Comparison of ENCODE assay signal across 24 cellular contexts in genomic region chr20:1317545-1318255, GRCh38. TPM values are rescaled to one million over a fixed set of nuclear protein-coding genes. Genes with fewer than 3 reads are reported as not detected.
DNase-seq lines count a peak whose midpoint lies in the region; ATAC-seq and TF ChIP-seq lines count a peak whose summit lies in the region.
"Had no signal": no experiment of that assay in that cellular context is flagged by ENCODE, and none has a peak within 500 bp of the region (broad histone marks: within the 10 kb centered on the region; RNA-seq: fewer than 3 reads in every experiment).

No MANE protein-coding gene starts in this region.

- no peaks in the 10 kb centered on the region for H3K27me3 ChIP-seq in right lobe of liver
- H3K27me3 ChIP-seq: upper lobe of right lung had no signal

- ATAC-seq in left ventricle myocardium superior = no peak
- ATAC-seq in right lobe of liver = peak; percentile 37 to 56 (median 42)
- ATAC-seq in effector memory CD8-positive, alpha-beta T cell (replicated peaks) = no peak
- ATAC-seq: activated CD4-positive, alpha-beta T cell treated with anti-CD3 and anti-CD28 coated beads for 36 hours; natural killer cell treated with Interleukin-12 subunit alpha and Interleukin-12 subunit beta and Interleukin-15 and Interleukin-18, amount 100 ng/mL, for 72 hours; upper lobe of right lung had no signal

- H3K4me3 ChIP-seq in right lobe of liver = peak overlapping the region in 1 of 3 donors; percentile 19
- H3K4me3 ChIP-seq: esophagus muscularis mucosa, prostate gland, smooth muscle cell, upper lobe of right lung had no signal

- H3K4me1 ChIP-seq in right lobe of liver = peaks cover 0 to 13% (median 2%) of the 10 kb centered on the region in 4 donors
- H3K4me1 ChIP-seq: prostate gland, upper lobe of right lung had no signal

- H3K27me3 Mint-ChIP-seq in effector memory CD8-positive, alpha-beta T cell = peaks cover 0 to 30% of the 10 kb centered on the region in 2 donors
- H3K27me3 Mint-ChIP-seq: activated CD4-positive, alpha-beta T cell treated with anti-CD3 and anti-CD28 coated beads for 36 hours; activated naive CD8-positive, alpha-beta T cell had no signal

- H3K9me3 Mint-ChIP-seq in effector memory CD8-positive, alpha-beta T cell = no peaks in the 10 kb centered on the region
- H3K9me3 Mint-ChIP-seq: mesothelial cell of epicardium; natural killer cell treated with Interleukin-12 subunit alpha and Interleukin-12 subunit beta and Interleukin-15 and Interleukin-18, amount 100 ng/mL, for 72 hours had no signal

- H3K4me3 Mint-ChIP-seq in effector memory CD8-positive, alpha-beta T cell = peak overlapping the region in 1 of 2 donors; percentile 17
- H3K4me3 Mint-ChIP-seq: activated CD4-positive, alpha-beta T cell treated with anti-CD3 and anti-CD28 coated beads for 36 hours; activated naive CD8-positive, alpha-beta T cell; activated T-helper 1 cell treated with anti-CD3 and anti-CD28 coated beads, Interleukin-12 subunit alpha, Interleukin-12 subunit beta, Interleukin-2, Interleukin-4 antibody, amounts not matched to agents 30 ng/mL and 10 ng/mL and 1 ng/mL, durations not matched to agents 14 hours and 24 hours and 36 hours; mesothelial cell of epicardium; natural killer cell treated with Interleukin-12 subunit alpha and Interleukin-12 subunit beta and Interleukin-15 and Interleukin-18, amount 100 ng/mL, for 72 hours had no signal

- no peak overlapping the region for H3K27ac Mint-ChIP-seq in effector memory CD8-positive, alpha-beta T cell
- H3K27ac Mint-ChIP-seq: activated CD4-positive, alpha-beta T cell treated with anti-CD3 and anti-CD28 coated beads for 36 hours; activated naive CD8-positive, alpha-beta T cell; activated T-helper 1 cell treated with anti-CD3 and anti-CD28 coated beads, Interleukin-12 subunit alpha, Interleukin-12 subunit beta, Interleukin-2, Interleukin-4 antibody, amounts not matched to agents 30 ng/mL and 10 ng/mL and 1 ng/mL, durations not matched to agents 14 hours and 24 hours and 36 hours; mesothelial cell of epicardium had no signal

- TF ChIP-seq POLR2A in right lobe of liver (IDR thresholded peaks at IDR 0.05) = no peak

- intact Hi-C loops in left ventricle myocardium superior (cut with micrococcal nuclease) (no loop called here), cardiac septum (cut with DNase I) (no loop called here), right lobe of liver (cut with DNase I) (no loop called here)

- peaks cover 4 to 6% of the 10 kb centered on the region in 2 donors for H3K4me1 Mint-ChIP-seq in effector memory CD8-positive, alpha-beta T cell (ENCODE audit: low read depth in 2 of 2)

- DNase-seq in left ventricle myocardium superior (peak; percentile 12), cardiac septum (ENCODE audit: low spot score) (no peak), RPMI7951 (ENCODE audit: low read depth) (peak; percentile 28), right lobe of liver (no peak), NCI-H2107 treated with DMSO at 0.1 percent for 48 hours (lab: John Stamatoyannopoulos, UW; ENCODE audit: unreplicated experiment) (no peak), NCI-H146 (lab: John Stamatoyannopoulos, UW) (no peak)
- no peak for DNase-seq in stimulated activated CD4-positive, alpha-beta T cell treated with anti-CD3 and anti-CD28 coated beads, Interleukin-2, amount 100 ng/mL, for 48 hours
- no peak for DNase-seq in effector memory CD8-positive, alpha-beta T cell
- DNase-seq: activated CD4-positive, alpha-beta T cell treated with anti-CD3 and anti-CD28 coated beads for 36 hours; C1 segment of cervical spinal cord; effector CD8-positive, alpha-beta T cell; NCI-H2029; NCI-H510A; SHP77 treated with DMSO at 0.1 percent for 48 hours; stimulated activated CD4-positive, alpha-beta T cell treated with anti-CD3 and anti-CD28 coated beads, Interleukin-4, amount 100 ng/mL, for 1 hour; T-helper 1 cell; upper lobe of right lung had no signal

- no peak for TF ChIP-seq CTCF in right lobe of liver (IDR thresholded peaks at IDR 0.05)

- peaks cover 2% of the 10 kb centered on the region for H3K36me3 Mint-ChIP-seq in effector memory CD8-positive, alpha-beta T cell (ENCODE audit: insufficient read depth)
- H3K36me3 Mint-ChIP-seq: activated naive CD8-positive, alpha-beta T cell; mesothelial cell of epicardium; natural killer cell treated with Interleukin-12 subunit alpha and Interleukin-12 subunit beta and Interleukin-15 and Interleukin-18, amount 100 ng/mL, for 72 hours had no signal

- H3K27ac ChIP-seq in right lobe of liver = no peak overlapping the region
- H3K27ac ChIP-seq: esophagus muscularis mucosa, prostate gland, upper lobe of right lung had no signal

- 26% methylated on average over 12 of the region's 12 CpGs for WGBS in right lobe of liver (ENCODE audit: insufficient coverage, low coverage, low lambda C conversion rate, missing lambda C conversion rate)

- H3K9me3 ChIP-seq in right lobe of liver = no peaks in the 10 kb centered on the region
- H3K9me3 ChIP-seq: esophagus muscularis mucosa, prostate gland, upper lobe of right lung had no signal

- no peaks in the 10 kb centered on the region for H3K36me3 ChIP-seq in right lobe of liver
- H3K36me3 ChIP-seq: esophagus muscularis mucosa, prostate gland, upper lobe of right lung had no signal

RNA-seq across cellular contexts. Expression of gene SDCBP2, which starts 11.2 kb away (rescaled TPM):
- 1.5 TPM for total RNA-seq in left ventricle myocardium superior
- total RNA-seq in cardiac septum = 2.7 TPM
- 4.8 and 6.4 TPM in 2 replicates for total RNA-seq in RPMI7951 (2014; rRNA removed; shearing (Covaris generic))
- 10 to 100 TPM in 3 of 6 experiments, 1 to 10 TPM in 3; 2.0 to 43.3 (median 16.6) TPM for total RNA-seq in right lobe of liver

RNA-seq across cellular contexts. Expression of gene SNPH, which starts 51.6 kb away (rescaled TPM):
- total RNA-seq in left ventricle myocardium superior (7.8 TPM), cardiac septum (6.9 TPM), right lobe of liver (under 1 TPM; 0.11 to 0.61 (median 0.12) TPM)
- 7.0 and 9.4 TPM in 2 replicates for total RNA-seq in RPMI7951 (2014; rRNA removed; shearing (Covaris generic))

Comparison
In these comparisons a context has a peak if more than half of its experiments do, and no peak if none do; other contexts are left out.
1. DNase-seq: peak in left ventricle myocardium superior (single experiment) and RPMI7951 (single experiment); none in cardiac septum (single experiment), right lobe of liver (0 of 3), stimulated activated CD4-positive, alpha-beta T cell treated with anti-CD3 and anti-CD28 coated beads, Interleukin-2, amount 100 ng/mL, for 48 hours (0 of 2), effector memory CD8-positive, alpha-beta T cell (0 of 3), NCI-H2107 treated with DMSO at 0.1 percent for 48 hours (single experiment) and NCI-H146 (single experiment).
2. ATAC-seq: peak in right lobe of liver (4 of 4); none in left ventricle myocardium superior (single experiment) and effector memory CD8-positive, alpha-beta T cell (single experiment).